36 cellular contexts compared by ENCODE assay signal in the genomic region with DNA sequence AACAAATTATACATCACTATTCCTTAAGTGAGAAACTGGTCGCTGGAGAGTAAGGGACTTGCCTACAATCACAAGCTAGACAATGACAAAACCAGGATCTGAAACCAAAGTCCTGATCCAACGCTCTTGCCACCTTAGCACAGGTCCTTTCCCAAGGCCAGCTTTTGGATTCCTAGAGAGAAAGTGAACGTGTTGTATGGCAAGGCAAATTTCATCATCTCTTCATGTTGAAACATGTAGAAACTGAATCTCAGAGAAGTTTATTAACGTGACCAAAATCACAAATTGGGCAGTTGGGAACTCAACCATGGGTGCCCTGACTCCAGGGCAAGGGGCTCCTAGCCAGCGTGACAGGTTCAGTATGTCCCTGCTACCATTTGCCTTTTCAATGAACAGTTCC.
"Had no signal": no experiment of that assay in that cellular context is flagged by ENCODE, and none has a peak within 500 bp of the region (broad histone marks: within the 10 kb centered on the region; RNA-seq: fewer than 3 reads in every experiment).

No MANE protein-coding gene starts in this region.

- H3K27me3 Mint-ChIP-seq: activated B cell treated with CpG ODN at 0.5 μM for 24 hours; activated CD4-positive, alpha-beta memory T cell treated with anti-CD3 and anti-CD28 coated beads for 36 hours; activated CD4-positive, alpha-beta T cell treated with anti-CD3 and anti-CD28 coated beads, Interleukin-2, amount 10 ng/mL, durations not matched to agents 24 days and 14 days; activated naive CD8-positive, alpha-beta T cell treated with anti-CD3 and anti-CD28 coated beads for 36 hours had no signal

- H3K27me3 ChIP-seq: adrenal gland, body of pancreas, brain microvascular endothelial cell had no signal

- H3K4me3 ChIP-seq: adrenal gland, body of pancreas had no signal

- H3K9me3 ChIP-seq: adrenal gland had no signal

- H3K9me3 Mint-ChIP-seq: activated B cell treated with CpG ODN at 0.5 μM for 24 hours; activated CD4-positive, alpha-beta memory T cell treated with anti-CD3 and anti-CD28 coated beads for 36 hours; activated CD4-positive, alpha-beta T cell treated with anti-CD3 and anti-CD28 coated beads, Interleukin-2, amount 10 ng/mL, durations not matched to agents 24 days and 14 days; activated CD8-positive, alpha-beta T cell treated with anti-CD3 and anti-CD28 coated beads for 36 hours; activated T-cell treated with anti-CD3 and anti-CD28 coated beads, Interleukin-2, amount 50 U/mL, for 4 hours; activated T-helper 1 cell treated with anti-CD3 and anti-CD28 coated beads, Interleukin-12 subunit alpha, Interleukin-12 subunit beta, Interleukin-2, Interleukin-4 antibody, amounts not matched to agents 30 ng/mL and 10 ng/mL and 1 ng/mL, durations not matched to agents 14 hours and 24 hours and 36 hours; T-helper 1 cell treated with Interleukin-12 subunit alpha and Interleukin-12 subunit beta and Interleukin-4 antibody, amounts not matched to agents 30 μg/mL and 1 μg/mL, for 36 hours; T-helper 2 cell treated with Interferon-gamma antibody and Interleukin-4, amounts not matched to agents 5 μg/mL and 100 μg/mL, for 36 hours had no signal

- H3K27ac Mint-ChIP-seq: activated B cell treated with CpG ODN at 0.5 μM for 24 hours; activated CD4-positive, alpha-beta memory T cell treated with anti-CD3 and anti-CD28 coated beads for 36 hours; activated CD4-positive, alpha-beta T cell treated with anti-CD3 and anti-CD28 coated beads, Interleukin-2, amount 10 ng/mL, durations not matched to agents 24 days and 14 days; activated CD8-positive, alpha-beta T cell treated with anti-CD3 and anti-CD28 coated beads for 36 hours; activated naive CD4-positive, alpha-beta T cell treated with anti-CD3 and anti-CD28 coated beads for 36 hours; activated naive CD4-positive, alpha-beta T cell treated with anti-CD3 and anti-CD28 coated beads, Interleukin-2, amount 50 U/mL, for 72 hours; activated naive CD8-positive, alpha-beta T cell treated with anti-CD3 and anti-CD28 coated beads for 36 hours; activated T-cell treated with anti-CD3 and anti-CD28 coated beads, Interleukin-2, amount 50 U/mL, for 72 hours; activated T-helper 1 cell treated with anti-CD3 and anti-CD28 coated beads, Interleukin-12 subunit alpha, Interleukin-12 subunit beta, Interleukin-2, Interleukin-4 antibody, amounts not matched to agents 30 ng/mL and 10 ng/mL and 1 ng/mL, durations not matched to agents 14 hours and 24 hours and 36 hours; activated T-helper 17 cell treated with anti-CD3 and anti-CD28 coated beads, Interleukin-2, amount 50 U/mL, for 72 hours; T-helper 1 cell treated with Interleukin-12 subunit alpha and Interleukin-12 subunit beta and Interleukin-4 antibody, amounts not matched to agents 30 μg/mL and 1 μg/mL, for 36 hours; T-helper 2 cell treated with Interferon-gamma antibody and Interleukin-4, amounts not matched to agents 5 μg/mL and 100 μg/mL, for 36 hours had no signal

- H3K4me1 ChIP-seq: adrenal gland, body of pancreas had no signal

- DNase-seq: activated B cell treated with CpG ODN at 0.5 μM for 24 hours; activated CD4-positive, alpha-beta memory T cell treated with anti-CD3 and anti-CD28 coated beads for 36 hours; activated CD4-positive, alpha-beta T cell treated with anti-CD3 and anti-CD28 coated beads for 4 hours; activated CD4-positive, alpha-beta T cell treated with anti-CD3 and anti-CD28 coated beads, Interleukin-2, amount 10 ng/mL, durations not matched to agents 24 days and 14 days; activated CD4-positive, alpha-beta T cell treated with anti-CD3 and anti-CD28 coated beads, Interleukin-2, amount 50 U/mL, for 1 hour; activated CD4-positive, alpha-beta T cell treated with anti-CD3 and anti-CD28 coated beads, Interleukin-2, amount 50 U/mL, for 4 hours; activated CD4-positive, CD25-positive, alpha-beta regulatory T cell treated with anti-CD3 and anti-CD28 coated beads, Interleukin-2, amount 50 U/mL, for 72 hours; activated CD8-positive, alpha-beta memory T cell treated with anti-CD3 and anti-CD28 coated beads, Interleukin-2, amount 50 U/mL, for 4 hours; activated CD8-positive, alpha-beta T cell treated with anti-CD3 and anti-CD28 coated beads for 36 hours; activated effector memory CD4-positive, alpha-beta T cell treated with anti-CD3 and anti-CD28 coated beads, Interleukin-2, amount 50 U/mL, for 16 hours; activated gamma-delta T cell treated with Interleukin-2 at 50 U/mL for 16 hours; activated naive CD4-positive, alpha-beta T cell; activated naive CD4-positive, alpha-beta T cell treated with anti-CD3 and anti-CD28 coated beads for 36 hours; activated naive CD4-positive, alpha-beta T cell treated with anti-CD3 and anti-CD28 coated beads, Interleukin-2, amount 50 U/mL, for 16 hours; activated naive CD8-positive, alpha-beta T cell treated with anti-CD3 and anti-CD28 coated beads for 36 hours; activated T-cell treated with anti-CD3 and anti-CD28 coated beads for 4 hours; activated T-cell treated with anti-CD3 and anti-CD28 coated beads, Interleukin-2, amount 50 U/mL, for 1 hour; activated T-cell treated with anti-CD3 and anti-CD28 coated beads, Interleukin-2, amount 50 U/mL, for 4 hours; activated T-cell treated with anti-CD3 and anti-CD28 coated beads, Interleukin-2, amount 50 U/mL, for 72 hours; adrenal gland; amniotic stem cell; aorta; body of pancreas; brain microvascular endothelial cell; central memory CD4-positive, alpha-beta T cell; T-helper 1 cell; T-helper 2 cell; T-helper 9 cell had no signal

- H3K4me1 Mint-ChIP-seq: activated B cell treated with CpG ODN at 0.5 μM for 24 hours; activated CD4-positive, alpha-beta T cell treated with anti-CD3 and anti-CD28 coated beads, Interleukin-2, amount 10 ng/mL, durations not matched to agents 24 days and 14 days; activated naive CD8-positive, alpha-beta T cell treated with anti-CD3 and anti-CD28 coated beads for 36 hours; activated T-helper 17 cell treated with anti-CD3 and anti-CD28 coated beads, Interleukin-2, amount 50 U/mL, for 72 hours had no signal

- H3K4me3 Mint-ChIP-seq: activated B cell treated with CpG ODN at 0.5 μM for 24 hours; activated CD4-positive, alpha-beta memory T cell treated with anti-CD3 and anti-CD28 coated beads for 36 hours; activated CD4-positive, alpha-beta T cell treated with anti-CD3 and anti-CD28 coated beads, Interleukin-2, amount 10 ng/mL, durations not matched to agents 24 days and 14 days; activated CD8-positive, alpha-beta T cell treated with anti-CD3 and anti-CD28 coated beads for 36 hours; activated naive CD4-positive, alpha-beta T cell treated with anti-CD3 and anti-CD28 coated beads for 36 hours; activated naive CD8-positive, alpha-beta T cell treated with anti-CD3 and anti-CD28 coated beads for 36 hours; activated T-cell treated with anti-CD3 and anti-CD28 coated beads, Interleukin-2, amount 50 U/mL, for 4 hours; activated T-cell treated with anti-CD3 and anti-CD28 coated beads, Interleukin-2, amount 50 U/mL, for 72 hours; activated T-helper 1 cell treated with anti-CD3 and anti-CD28 coated beads, Interleukin-12 subunit alpha, Interleukin-12 subunit beta, Interleukin-2, Interleukin-4 antibody, amounts not matched to agents 30 ng/mL and 10 ng/mL and 1 ng/mL, durations not matched to agents 14 hours and 24 hours and 36 hours; activated T-helper 17 cell treated with anti-CD3 and anti-CD28 coated beads, Interleukin-2, amount 50 U/mL, for 72 hours; T-helper 1 cell treated with Interleukin-12 subunit alpha and Interleukin-12 subunit beta and Interleukin-4 antibody, amounts not matched to agents 30 μg/mL and 1 μg/mL, for 36 hours; T-helper 2 cell treated with Interferon-gamma antibody and Interleukin-4, amounts not matched to agents 5 μg/mL and 100 μg/mL, for 36 hours had no signal

- H3K36me3 Mint-ChIP-seq: activated CD4-positive, alpha-beta memory T cell treated with anti-CD3 and anti-CD28 coated beads for 36 hours; activated naive CD4-positive, alpha-beta T cell treated with anti-CD3 and anti-CD28 coated beads, Interleukin-2, amount 50 U/mL, for 72 hours; activated naive CD8-positive, alpha-beta T cell treated with anti-CD3 and anti-CD28 coated beads for 36 hours had no signal

- H3K36me3 ChIP-seq: adrenal gland, brain microvascular endothelial cell had no signal

- H3K27ac ChIP-seq: adrenal gland, body of pancreas, brain microvascular endothelial cell, VCaP had no signal

- FAIRE-seq: astrocyte, TTC549 had no signal
